In the genomic region with DNA sequence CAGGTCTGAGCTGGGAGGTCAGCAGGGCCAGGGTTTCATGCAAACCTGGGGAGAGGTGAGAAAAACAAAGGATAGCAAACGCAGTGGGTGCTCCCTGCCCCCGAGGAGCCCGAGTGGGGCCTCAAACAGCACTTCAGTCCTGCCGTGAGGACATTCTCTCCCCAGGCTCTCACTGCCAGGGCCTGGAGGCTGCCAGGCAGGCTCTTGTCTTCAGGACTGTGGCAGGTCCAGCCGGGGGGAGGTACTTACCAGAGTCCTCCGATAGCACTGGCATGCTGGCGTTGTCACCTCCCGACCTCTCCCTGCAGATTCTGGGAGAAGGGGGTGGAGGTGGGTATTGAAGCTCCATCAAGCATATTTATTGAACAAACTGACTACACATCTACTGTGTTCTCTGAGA, we compare ENCODE assay signal across 13 cellular contexts. TPM values are rescaled to one million over a fixed set of nuclear protein-coding genes. Genes with fewer than 3 reads are reported as not detected.
A peak's percentile ranks its signal among the peaks of the same experiment; 100 is the strongest.
DNase-seq lines count a peak whose midpoint lies in the region; ATAC-seq lines count a peak whose summit lies in the region.
"Had no signal": no experiment of that assay in that cellular context is flagged by ENCODE, and none has a peak within 500 bp of the region (broad histone marks: within the 10 kb centered on the region; RNA-seq: fewer than 3 reads in every experiment).

No MANE protein-coding gene starts in this region.

- H3K4me3 ChIP-seq in skeletal muscle satellite cell (ENCODE audit: low read length) = peak overlapping the region; percentile 75

- peaks cover 32% of the 10 kb centered on the region for H3K27me3 Mint-ChIP-seq in activated CD4-positive, alpha-beta T cell treated with anti-CD3 and anti-CD28 coated beads for 36 hours
- peaks cover 30% of the 10 kb centered on the region for H3K27me3 Mint-ChIP-seq in T-helper 17 cell

- peak overlapping the region; percentile 66 for H3K4me3 Mint-ChIP-seq in activated CD4-positive, alpha-beta T cell treated with anti-CD3 and anti-CD28 coated beads for 36 hours
- peak overlapping the region; percentile 90 for H3K4me3 Mint-ChIP-seq in T-helper 17 cell

- peak overlapping the region; percentile 98 for H3K4me2 ChIP-seq in skeletal muscle satellite cell (ENCODE audit: low read length)

- H3K27ac Mint-ChIP-seq in activated CD4-positive, alpha-beta T cell treated with anti-CD3 and anti-CD28 coated beads for 36 hours = no peak overlapping the region
- no peak overlapping the region for H3K27ac Mint-ChIP-seq in T-helper 17 cell
- H3K27ac Mint-ChIP-seq: activated CD4-positive, alpha-beta T cell treated with anti-CD3 and anti-CD28 coated beads, Interleukin-2, amount 10 ng/mL, durations not matched to agents 7 days and 5 days had no signal

- no peaks in the 10 kb centered on the region for H3K9me3 Mint-ChIP-seq in activated CD4-positive, alpha-beta T cell treated with anti-CD3 and anti-CD28 coated beads for 36 hours (ENCODE audit: low read depth)
- H3K9me3 Mint-ChIP-seq: activated CD4-positive, alpha-beta T cell treated with anti-CD3 and anti-CD28 coated beads, Interleukin-2, amount 10 ng/mL, durations not matched to agents 7 days and 5 days had no signal

- no peaks in the 10 kb centered on the region for H3K36me3 Mint-ChIP-seq in activated CD4-positive, alpha-beta T cell treated with anti-CD3 and anti-CD28 coated beads for 36 hours (ENCODE audit: low read depth)
- H3K36me3 Mint-ChIP-seq in T-helper 17 cell (ENCODE audit: low read depth) = no peaks in the 10 kb centered on the region

- no peak for ATAC-seq in activated CD4-positive, alpha-beta T cell treated with anti-CD3 and anti-CD28 coated beads for 36 hours
- no peak for ATAC-seq in T-helper 17 cell
- ATAC-seq in left cardiac atrium = peak; percentile 58 to 65
- ATAC-seq in HG03280 (IDR thresholded peaks at IDR 0.05; ENCODE audit: unreplicated experiment) = no peak
- ATAC-seq in HG03571 (IDR thresholded peaks at IDR 0.05; ENCODE audit: unreplicated experiment) = no peak

- no peak overlapping the region for H3K9ac ChIP-seq in skeletal muscle satellite cell (ENCODE audit: low read depth, low read length)

- DNase-seq in activated CD4-positive, alpha-beta T cell treated with anti-CD3 and anti-CD28 coated beads for 36 hours = no peak
- DNase-seq in activated CD4-positive, alpha-beta T cell treated with anti-CD3 and anti-CD28 coated beads for 1 hour = no peak
- DNase-seq in T-helper 17 cell = no peak
- peak; percentile 79 for DNase-seq in left cardiac atrium
- DNase-seq in activated CD4-positive, CD25-positive, alpha-beta regulatory T cell treated with anti-CD3 and anti-CD28 coated beads, Interleukin-2, amount 50 U/mL, for 72 hours = no peak
- DNase-seq: activated CD4-positive, alpha-beta T cell treated with anti-CD3 and anti-CD28 coated beads, Interleukin-2, amount 10 ng/mL, durations not matched to agents 7 days and 5 days; Kasumi-1; NCI-H2171 treated with DMSO at 0.1 percent for 48 hours; stimulated activated CD4-positive, alpha-beta T cell treated with anti-CD3 and anti-CD28 coated beads, Interleukin-12 subunit alpha, Interleukin-12 subunit beta, amount 100 ng/mL, for 4 hours had no signal

- H3K9me3 ChIP-seq in T-helper 17 cell (ENCODE audit: control insufficient read depth, low read length, poor library complexity, severe bottlenecking) = no peaks in the 10 kb centered on the region
- no peaks in the 10 kb centered on the region for H3K9me3 ChIP-seq in skeletal muscle satellite cell (replicated peaks; ENCODE audit: low read length)

- CTCF ChIA-PET in activated CD4-positive, alpha-beta T cell treated with anti-CD3 and anti-CD28 coated beads for 36 hours (lab: Charles Lee) = interaction anchor here (0.7 to 0.8 kb wide), 2 partner anchors 24 to 378 kb away, joined by 3 read pairs; no protein-coding TSS in a partner anchor

- H3K4me1 ChIP-seq in skeletal muscle satellite cell (ENCODE audit: control insufficient read depth, insufficient read depth, low read length) = peaks cover 16% of the 10 kb centered on the region

- H3K27me3 ChIP-seq in skeletal muscle satellite cell (ENCODE audit: control insufficient read depth, insufficient read depth, low read length) = no peaks in the 10 kb centered on the region

- H3K4me1 Mint-ChIP-seq in activated CD4-positive, alpha-beta T cell treated with anti-CD3 and anti-CD28 coated beads for 36 hours = peaks cover 17% of the 10 kb centered on the region
- peaks cover 10% of the 10 kb centered on the region for H3K4me1 Mint-ChIP-seq in T-helper 17 cell

- H3K36me3 ChIP-seq in skeletal muscle satellite cell (ENCODE audit: insufficient read depth, low read length) = peaks cover 32% of the 10 kb centered on the region

- POLR2A ChIA-PET in activated CD4-positive, alpha-beta T cell treated with anti-CD3 and anti-CD28 coated beads for 36 hours (lab: Charles Lee) = no interaction called here

- intact Hi-C loops in activated CD4-positive, alpha-beta T cell treated with anti-CD3 and anti-CD28 coated beads for 36 hours (cut with DNase I, micrococcal nuclease) = loop anchor here (2.0 to 5.0 kb wide), 2 partner anchors 49 to 53 kb away; partner anchors contain the start of genes CFAP97D1 (in 1 of the 2) and DUSP3 (in 1 of the 2)
- intact Hi-C loops in left cardiac atrium (cut with DNase I) = loop anchor here in 1 of 2 donors (5.0 kb wide), 1 partner anchor 54 kb away; the partner anchor contains the start of gene DUSP3

RNA-seq across cellular contexts. Expression of gene MPP3, which starts 1.3 kb away (rescaled TPM):
- under 1 TPM; 0.37 to 0.41 TPM for total RNA-seq in activated CD4-positive, alpha-beta T cell treated with anti-CD3 and anti-CD28 coated beads for 36 hours
- total RNA-seq in T-helper 17 cell = under 1 TPM in 1 of 2 donors, not detected in 1; 0.90 TPM
- total RNA-seq in left cardiac atrium = 10 to 100 TPM; 30.7 to 74.2 TPM
- total RNA-seq in skeletal muscle satellite cell (2012; rRNA removed) = 10.0 and 10.4 TPM in 2 replicates
- total RNA-seq: activated CD4-positive, alpha-beta T cell treated with anti-CD3 and anti-CD28 coated beads, Interleukin-2, amount 10 ng/mL, durations not matched to agents 7 days and 5 days had no signal

RNA-seq across cellular contexts. Expression of gene CD300LG, which starts 15.3 kb away (rescaled TPM):
- not detected for total RNA-seq in activated CD4-positive, alpha-beta T cell treated with anti-CD3 and anti-CD28 coated beads for 36 hours
- total RNA-seq in T-helper 17 cell (not detected), left cardiac atrium (10 to 100 TPM; 14.5 to 15.0 TPM)
- not detected in 2 replicates for total RNA-seq in skeletal muscle satellite cell (2012; rRNA removed)
- total RNA-seq: activated CD4-positive, alpha-beta T cell treated with anti-CD3 and anti-CD28 coated beads, Interleukin-2, amount 10 ng/mL, durations not matched to agents 7 days and 5 days; myocyte had no signal

RNA-seq across cellular contexts. Expression of gene CFAP97D1, which starts 51.4 kb away (rescaled TPM):
- total RNA-seq in activated CD4-positive, alpha-beta T cell treated with anti-CD3 and anti-CD28 coated beads for 36 hours = not detected
- total RNA-seq in T-helper 17 cell (not detected), left cardiac atrium (not detected)
- total RNA-seq in skeletal muscle satellite cell (2012; rRNA removed) = under 0.01 TPM in 1 of 2 replicates, not detected in the other
- total RNA-seq: activated CD4-positive, alpha-beta T cell treated with anti-CD3 and anti-CD28 coated beads, Interleukin-2, amount 10 ng/mL, durations not matched to agents 7 days and 5 days; myocyte had no signal

RNA-seq across cellular contexts. Expression of gene DUSP3, which starts 52.9 kb away (rescaled TPM):
- 10 to 100 TPM; 23.4 to 24.8 TPM for total RNA-seq in activated CD4-positive, alpha-beta T cell treated with anti-CD3 and anti-CD28 coated beads for 36 hours
- 10 to 100 TPM; 15.5 to 19.0 TPM for total RNA-seq in T-helper 17 cell
- total RNA-seq in left cardiac atrium = 100 to 1,000 TPM; 149 to 204 TPM
- total RNA-seq in skeletal muscle satellite cell (2012; rRNA removed) = 48.4 and 52.6 TPM in 2 replicates

Comparison
In these comparisons a context has a peak if more than half of its experiments do, and no peak if none do; other contexts are left out.
1. ATAC-seq: peak in left cardiac atrium (2 of 2); none in activated CD4-positive, alpha-beta T cell treated with anti-CD3 and anti-CD28 coated beads for 36 hours (single experiment), T-helper 17 cell (single experiment), HG03280 (single experiment) and HG03571 (single experiment).
2. RNA of gene MPP3, which starts 1.3 kb away (total RNA-seq): 30.7 to 74.2 TPM in left cardiac atrium; 0.90 TPM in T-helper 17 cell and 0.37 to 0.41 TPM in activated CD4-positive, alpha-beta T cell treated with anti-CD3 and anti-CD28 coated beads for 36 hours; every median in the first group is over 10 times any median in the second.
3. RNA of gene CD300LG, which starts 15.3 kb away (total RNA-seq): 14.5 to 15.0 TPM in left cardiac atrium; not detected in activated CD4-positive, alpha-beta T cell treated with anti-CD3 and anti-CD28 coated beads for 36 hours and not detected in T-helper 17 cell; every median in the first group is over 10 times any median in the second.